ENCODE assay signal across 1 cellular context in the genomic region with DNA sequence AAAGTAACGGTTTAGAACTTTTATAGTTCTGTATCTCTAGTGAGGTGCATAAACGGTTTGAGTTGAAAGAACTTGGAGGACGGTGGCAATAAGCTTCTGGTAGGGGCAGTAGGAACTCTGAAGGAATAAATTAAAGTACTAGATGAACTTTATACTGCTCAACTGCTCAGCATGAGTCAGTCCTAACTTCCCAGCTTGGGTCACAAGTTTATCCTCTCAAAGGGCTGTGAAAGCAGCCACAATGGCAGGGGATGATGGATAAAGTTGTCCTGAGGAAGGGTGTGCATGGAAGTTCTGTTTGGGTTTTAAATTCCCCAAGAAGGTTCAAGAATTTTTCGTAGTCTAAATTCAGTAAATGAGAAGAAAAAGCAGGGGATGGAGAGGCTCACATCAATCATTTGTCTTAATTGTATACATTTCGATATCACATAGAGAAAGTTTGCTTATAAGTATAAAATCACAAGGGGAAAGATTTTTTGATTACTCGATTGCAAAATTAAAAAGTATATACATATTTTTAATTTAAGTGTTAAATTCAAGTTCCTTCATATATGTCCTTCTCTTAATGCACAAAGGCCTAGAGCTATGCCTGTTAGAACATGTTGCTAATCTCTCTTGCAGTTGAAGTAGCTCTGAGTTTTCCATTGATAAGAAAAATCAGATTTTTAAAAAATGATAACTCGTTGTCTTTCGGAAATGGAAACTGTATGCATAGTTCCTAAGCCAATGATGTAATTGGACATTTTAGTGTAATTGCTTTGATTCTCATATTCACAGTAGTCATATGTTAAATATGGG.
TF ChIP-seq lines count a peak whose summit lies in the region.

No MANE protein-coding gene starts in this region.

TF ChIP-seq in SK-N-SH treated with all-trans-retinoic acid at 6 μM for 48 hours, 23 proteins besides CTCF, POLR2A, EP300 and RAD21 (continued from another document):
- TF ChIP-seq, protein P1, sequence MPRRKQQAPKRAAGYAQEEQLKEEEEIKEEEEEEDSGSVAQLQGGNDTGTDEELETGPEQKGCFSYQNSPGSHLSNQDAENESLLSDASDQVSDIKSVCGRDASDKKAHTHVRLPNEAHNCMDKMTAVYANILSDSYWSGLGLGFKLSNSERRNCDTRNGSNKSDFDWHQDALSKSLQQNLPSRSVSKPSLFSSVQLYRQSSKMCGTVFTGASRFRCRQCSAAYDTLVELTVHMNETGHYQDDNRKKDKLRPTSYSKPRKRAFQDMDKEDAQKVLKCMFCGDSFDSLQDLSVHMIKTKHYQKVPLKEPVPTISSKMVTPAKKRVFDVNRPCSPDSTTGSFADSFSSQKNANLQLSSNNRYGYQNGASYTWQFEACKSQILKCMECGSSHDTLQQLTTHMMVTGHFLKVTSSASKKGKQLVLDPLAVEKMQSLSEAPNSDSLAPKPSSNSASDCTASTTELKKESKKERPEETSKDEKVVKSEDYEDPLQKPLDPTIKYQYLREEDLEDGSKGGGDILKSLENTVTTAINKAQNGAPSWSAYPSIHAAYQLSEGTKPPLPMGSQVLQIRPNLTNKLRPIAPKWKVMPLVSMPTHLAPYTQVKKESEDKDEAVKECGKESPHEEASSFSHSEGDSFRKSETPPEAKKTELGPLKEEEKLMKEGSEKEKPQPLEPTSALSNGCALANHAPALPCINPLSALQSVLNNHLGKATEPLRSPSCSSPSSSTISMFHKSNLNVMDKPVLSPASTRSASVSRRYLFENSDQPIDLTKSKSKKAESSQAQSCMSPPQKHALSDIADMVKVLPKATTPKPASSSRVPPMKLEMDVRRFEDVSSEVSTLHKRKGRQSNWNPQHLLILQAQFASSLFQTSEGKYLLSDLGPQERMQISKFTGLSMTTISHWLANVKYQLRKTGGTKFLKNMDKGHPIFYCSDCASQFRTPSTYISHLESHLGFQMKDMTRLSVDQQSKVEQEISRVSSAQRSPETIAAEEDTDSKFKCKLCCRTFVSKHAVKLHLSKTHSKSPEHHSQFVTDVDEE (CRISPR knock-in tag; IDR thresholded peaks at IDR 0.05): no peak
- no peak for TF ChIP-seq ARNTL (CRISPR knock-in tag; IDR thresholded peaks at IDR 0.05; ENCODE audit: borderline replicate concordance, low read depth)
- TF ChIP-seq TCF4 (CRISPR knock-in tag; IDR thresholded peaks at IDR 0.05; ENCODE audit: borderline replicate concordance): no peak
